In the genomic region with DNA sequence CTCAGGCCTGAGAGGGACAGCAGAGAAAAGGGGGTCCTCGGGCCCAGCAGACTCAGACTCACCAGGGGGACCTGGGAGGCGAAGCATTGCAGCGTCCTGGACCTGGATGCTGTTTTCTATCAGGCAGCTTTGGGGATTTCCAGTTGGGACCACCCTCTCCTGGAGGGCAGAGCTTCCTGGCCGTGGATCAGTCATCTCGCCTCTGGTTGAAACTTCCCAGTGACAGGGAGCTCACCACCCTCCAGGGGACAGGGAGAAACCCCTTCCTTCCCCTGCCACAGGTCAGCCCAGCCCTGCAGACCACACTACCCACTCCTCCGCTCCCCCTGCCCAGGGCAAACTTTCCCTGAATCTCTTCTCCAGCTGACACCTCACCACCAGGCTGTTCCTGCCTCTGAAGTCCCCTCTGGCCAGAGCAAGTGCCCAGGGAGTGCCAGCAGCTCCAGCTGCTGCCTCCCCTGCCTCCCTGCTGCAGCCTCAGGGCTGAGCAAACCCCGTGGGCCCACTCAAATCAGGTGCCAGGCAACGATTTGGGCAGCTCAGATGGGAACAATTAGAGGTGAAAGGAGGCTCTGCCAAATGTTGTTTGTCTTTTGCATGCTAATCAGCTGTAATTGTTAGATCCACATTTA, we compare ENCODE assay signal across 1 cellular context.
TF ChIP-seq lines count a peak whose summit lies in the region.

No MANE protein-coding gene starts in this region.

TF ChIP-seq in SK-N-SH, 30 proteins besides CTCF, POLR2A, EP300 and RAD21 (continued from another document):
- TF ChIP-seq, protein P1, sequence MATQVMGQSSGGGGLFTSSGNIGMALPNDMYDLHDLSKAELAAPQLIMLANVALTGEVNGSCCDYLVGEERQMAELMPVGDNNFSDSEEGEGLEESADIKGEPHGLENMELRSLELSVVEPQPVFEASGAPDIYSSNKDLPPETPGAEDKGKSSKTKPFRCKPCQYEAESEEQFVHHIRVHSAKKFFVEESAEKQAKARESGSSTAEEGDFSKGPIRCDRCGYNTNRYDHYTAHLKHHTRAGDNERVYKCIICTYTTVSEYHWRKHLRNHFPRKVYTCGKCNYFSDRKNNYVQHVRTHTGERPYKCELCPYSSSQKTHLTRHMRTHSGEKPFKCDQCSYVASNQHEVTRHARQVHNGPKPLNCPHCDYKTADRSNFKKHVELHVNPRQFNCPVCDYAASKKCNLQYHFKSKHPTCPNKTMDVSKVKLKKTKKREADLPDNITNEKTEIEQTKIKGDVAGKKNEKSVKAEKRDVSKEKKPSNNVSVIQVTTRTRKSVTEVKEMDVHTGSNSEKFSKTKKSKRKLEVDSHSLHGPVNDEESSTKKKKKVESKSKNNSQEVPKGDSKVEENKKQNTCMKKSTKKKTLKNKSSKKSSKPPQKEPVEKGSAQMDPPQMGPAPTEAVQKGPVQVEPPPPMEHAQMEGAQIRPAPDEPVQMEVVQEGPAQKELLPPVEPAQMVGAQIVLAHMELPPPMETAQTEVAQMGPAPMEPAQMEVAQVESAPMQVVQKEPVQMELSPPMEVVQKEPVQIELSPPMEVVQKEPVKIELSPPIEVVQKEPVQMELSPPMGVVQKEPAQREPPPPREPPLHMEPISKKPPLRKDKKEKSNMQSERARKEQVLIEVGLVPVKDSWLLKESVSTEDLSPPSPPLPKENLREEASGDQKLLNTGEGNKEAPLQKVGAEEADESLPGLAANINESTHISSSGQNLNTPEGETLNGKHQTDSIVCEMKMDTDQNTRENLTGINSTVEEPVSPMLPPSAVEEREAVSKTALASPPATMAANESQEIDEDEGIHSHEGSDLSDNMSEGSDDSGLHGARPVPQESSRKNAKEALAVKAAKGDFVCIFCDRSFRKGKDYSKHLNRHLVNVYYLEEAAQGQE (IDR thresholded peaks at IDR 0.05; ENCODE audit: low read depth, low read length) = no peak
- TF ChIP-seq YY1 (IDR thresholded peaks at IDR 0.05; ENCODE audit: low read depth) = no peak
- TF ChIP-seq RFX5 (IDR thresholded peaks at IDR 0.05; ENCODE audit: low read length) = no peak
- no peak for TF ChIP-seq SMC3 (IDR thresholded peaks at IDR 0.05; ENCODE audit: low read depth, low read length)
- TF ChIP-seq NFIC (IDR thresholded peaks at IDR 0.05; ENCODE audit: borderline replicate concordance) = no peak
- TF ChIP-seq USF1 (IDR thresholded peaks at IDR 0.05; ENCODE audit: borderline replicate concordance, low read depth) = no peak
- TF ChIP-seq TCF12 (IDR thresholded peaks at IDR 0.05) = no peak
- no peak for TF ChIP-seq USF2 (IDR thresholded peaks at IDR 0.05; ENCODE audit: borderline replicate concordance, low read depth, low read length)
- no peak for TF ChIP-seq ELF1 (IDR thresholded peaks at IDR 0.05)
- no peak for TF ChIP-seq NRF1 (IDR thresholded peaks at IDR 0.05; ENCODE audit: low read depth, low read length)
- no peak for TF ChIP-seq FOXM1 (IDR thresholded peaks at IDR 0.05; ENCODE audit: low read depth)
- no peak for TF ChIP-seq TAF1 (IDR thresholded peaks at IDR 0.05; ENCODE audit: borderline replicate concordance, low read depth, low read length)
- no peak for TF ChIP-seq RXRA (IDR thresholded peaks at IDR 0.05; ENCODE audit: borderline replicate concordance, low read depth)
- no peak for TF ChIP-seq RCOR1 (IDR thresholded peaks at IDR 0.05; ENCODE audit: low read length)
